Comparison of ENCODE assay signal across 8 cellular contexts in genomic region chr5:36414869-36415282, GRCh38.
DNase-seq lines count a peak whose midpoint lies in the region; ATAC-seq lines count a peak whose summit lies in the region.

No MANE protein-coding gene starts in this region.

- no peak for ATAC-seq in activated CD8-positive, alpha-beta memory T cell treated with anti-CD3 and anti-CD28 coated beads, Interleukin-2, amount 10 ng/mL, durations not matched to agents 7 days and 5 days
- ATAC-seq in HG03025 (IDR thresholded peaks at IDR 0.05; ENCODE audit: low FRiP score, unreplicated experiment): no peak
- no peak for ATAC-seq in activated naive CD4-positive, alpha-beta T cell treated with anti-CD3 and anti-CD28 coated beads, Interleukin-2, amount 50 U/mL, for 72 hours

- no peak overlapping the region for H3K27ac Mint-ChIP-seq in activated CD8-positive, alpha-beta memory T cell treated with anti-CD3 and anti-CD28 coated beads, Interleukin-2, amount 10 ng/mL, durations not matched to agents 7 days and 5 days
- H3K27ac Mint-ChIP-seq in activated naive CD4-positive, alpha-beta T cell treated with anti-CD3 and anti-CD28 coated beads, Interleukin-2, amount 50 U/mL, for 72 hours: no peak overlapping the region

- peak; percentile 77 for DNase-seq in DMS 273 (lab: John Stamatoyannopoulos, UW; ENCODE audit: unreplicated experiment)
- no peak for DNase-seq in DMS 273 treated with DMSO at 0.1 percent for 48 hours (lab: John Stamatoyannopoulos, UW)
- peak; percentile 28 for DNase-seq in NCI-H460 (ENCODE audit: extremely low read depth, low read depth)
- DNase-seq in dermis microvascular lymphatic vessel endothelial cell (ENCODE audit: low read depth in 2 of 2): peak; percentile 32 to 50
- DNase-seq in myocyte (ENCODE audit: low read depth): peak; percentile 70
- DNase-seq in activated CD8-positive, alpha-beta memory T cell treated with anti-CD3 and anti-CD28 coated beads, Interleukin-2, amount 10 ng/mL, durations not matched to agents 7 days and 5 days: no peak
- no peak for DNase-seq in activated naive CD4-positive, alpha-beta T cell treated with anti-CD3 and anti-CD28 coated beads, Interleukin-2, amount 50 U/mL, for 72 hours (ENCODE audit: low spot score in 2 of 2)

- no peak overlapping the region for H3K4me3 Mint-ChIP-seq in activated CD8-positive, alpha-beta memory T cell treated with anti-CD3 and anti-CD28 coated beads, Interleukin-2, amount 10 ng/mL, durations not matched to agents 7 days and 5 days

- peaks cover 8% of the 10 kb centered on the region for H3K4me1 Mint-ChIP-seq in activated CD8-positive, alpha-beta memory T cell treated with anti-CD3 and anti-CD28 coated beads, Interleukin-2, amount 10 ng/mL, durations not matched to agents 7 days and 5 days

- CTCF ChIA-PET in activated CD8-positive, alpha-beta memory T cell treated with anti-CD3 and anti-CD28 coated beads, Interleukin-2, amount 10 ng/mL, durations not matched to agents 7 days and 5 days (lab: Charles Lee): interaction anchor here (0.6 to 1.9 kb wide), 8 partner anchors 11 to 281 kb away, joined by 3 to 10 read pairs (median 3); no protein-coding TSS in a partner anchor

- peaks cover 12% of the 10 kb centered on the region for H3K27me3 Mint-ChIP-seq in activated CD8-positive, alpha-beta memory T cell treated with anti-CD3 and anti-CD28 coated beads, Interleukin-2, amount 10 ng/mL, durations not matched to agents 7 days and 5 days

- no peaks in the 10 kb centered on the region for H3K36me3 Mint-ChIP-seq in activated CD8-positive, alpha-beta memory T cell treated with anti-CD3 and anti-CD28 coated beads, Interleukin-2, amount 10 ng/mL, durations not matched to agents 7 days and 5 days
- H3K36me3 Mint-ChIP-seq in activated naive CD4-positive, alpha-beta T cell treated with anti-CD3 and anti-CD28 coated beads, Interleukin-2, amount 50 U/mL, for 72 hours: no peaks in the 10 kb centered on the region

- no peaks in the 10 kb centered on the region for H3K9me3 Mint-ChIP-seq in activated CD8-positive, alpha-beta memory T cell treated with anti-CD3 and anti-CD28 coated beads, Interleukin-2, amount 10 ng/mL, durations not matched to agents 7 days and 5 days (ENCODE audit: low read depth)
- H3K9me3 Mint-ChIP-seq in activated naive CD4-positive, alpha-beta T cell treated with anti-CD3 and anti-CD28 coated beads, Interleukin-2, amount 50 U/mL, for 72 hours: no peaks in the 10 kb centered on the region

Comparison
In these comparisons a context has a peak if more than half of its experiments do, and no peak if none do; other contexts are left out.
1. DNase-seq: peak in DMS 273 (single experiment), NCI-H460 (single experiment), dermis microvascular lymphatic vessel endothelial cell (2 of 2) and myocyte (single experiment); none in DMS 273 treated with DMSO at 0.1 percent for 48 hours (single experiment), activated CD8-positive, alpha-beta memory T cell treated with anti-CD3 and anti-CD28 coated beads, Interleukin-2, amount 10 ng/mL, durations not matched to agents 7 days and 5 days (single experiment) and activated naive CD4-positive, alpha-beta T cell treated with anti-CD3 and anti-CD28 coated beads, Interleukin-2, amount 50 U/mL, for 72 hours (0 of 2).